24 cellular contexts compared by ENCODE assay signal in genomic region chr20:35732644-35732982, GRCh38. TPM values are rescaled to one million over a fixed set of nuclear protein-coding genes. Genes with fewer than 3 reads are reported as not detected.
DNase-seq lines count a peak whose midpoint lies in the region; ATAC-seq and TF ChIP-seq lines count a peak whose summit lies in the region.
"Had no signal": no experiment of that assay in that cellular context is flagged by ENCODE, and none has a peak within 500 bp of the region (broad histone marks: within the 10 kb centered on the region; RNA-seq: fewer than 3 reads in every experiment).

No MANE protein-coding gene starts in this region.

- H3K4me3 ChIP-seq in gastrocnemius medialis, result no peak overlapping the region
- no peak overlapping the region for H3K4me3 ChIP-seq in foreskin fibroblast (ENCODE audit: low read depth in 1 of 2, low read length in 2 of 2)
- H3K4me3 ChIP-seq in ovary, result no peak overlapping the region
- H3K4me3 ChIP-seq: HAP-1, spleen, suprapubic skin, vagina had no signal

- peak overlapping the region in 3 of 4 donors; percentile 25 to 52 (median 33) for H3K27ac ChIP-seq in gastrocnemius medialis
- no peak overlapping the region for H3K27ac ChIP-seq in ovary
- H3K27ac ChIP-seq: KMS-11, spleen, suprapubic skin, vagina had no signal

- peaks cover 4 to 99% of the 10 kb centered on the region in 2 donors for H3K36me3 ChIP-seq in gastrocnemius medialis
- H3K36me3 ChIP-seq in ovary, result no peaks in the 10 kb centered on the region

- no peak for DNase-seq in activated T-cell treated with anti-CD3 and anti-CD28 coated beads, Interleukin-2, amount 50 U/mL, for 24 hours
- no peak for DNase-seq in activated T-cell treated with anti-CD3 and anti-CD28 coated beads, Interleukin-2, amount 50 U/mL, for 48 hours
- no peak for DNase-seq in T-helper 17 cell
- DNase-seq in glutamatergic neuron, result no peak
- no peak for DNase-seq in gastrocnemius medialis
- no peak for DNase-seq in NCI-H1930 (lab: John Stamatoyannopoulos, UW)
- DNase-seq in foreskin fibroblast, result no peak
- no peak for DNase-seq in ovary
- DNase-seq: activated gamma-delta T cell treated with Interleukin-2 at 50 U/mL for 16 hours; aorta; BE2C; central memory CD4-positive, alpha-beta T cell; midbrain; NCI-H2081 treated with DMSO at 0.1 percent for 48 hours; NCI-H446 treated with DMSO at 0.1 percent for 48 hours; SK-N-SH; spleen had no signal

- in situ Hi-C loops in gastrocnemius medialis (cut with MboI; ENCODE audit: low sequenced_read_pairs in 4 of 4), result loop anchor here in 1 of 4 donors (25.0 kb wide), 1 partner anchor 155 kb away; no protein-coding TSS in a partner anchor

- H3K27me3 Mint-ChIP-seq in activated T-cell treated with anti-CD3 and anti-CD28 coated beads, Interleukin-2, amount 50 U/mL, for 24 hours, result no peaks in the 10 kb centered on the region
- H3K27me3 Mint-ChIP-seq in T-helper 17 cell, result no peaks in the 10 kb centered on the region
- no peaks in the 10 kb centered on the region for H3K27me3 Mint-ChIP-seq in glutamatergic neuron (ENCODE audit: unreplicated experiment)

- intact Hi-C loops in gastrocnemius medialis (cut with DNase I; ENCODE audit: low total_unique reads), result no loop called here
- intact Hi-C loops in ovary (cut with DNase I), result loop anchor here in 1 of 4 donors (10.0 kb wide), 1 partner anchor 152 kb away; no protein-coding TSS in a partner anchor

- TF ChIP-seq POLR2A in gastrocnemius medialis (IDR thresholded peaks at IDR 0.05), result no peak
- no peak for TF ChIP-seq POLR2A in ovary (IDR thresholded peaks at IDR 0.05)

- H3K36me3 Mint-ChIP-seq in activated T-cell treated with anti-CD3 and anti-CD28 coated beads, Interleukin-2, amount 50 U/mL, for 24 hours (ENCODE audit: low read depth), result peaks cover 98% of the 10 kb centered on the region
- H3K36me3 Mint-ChIP-seq in T-helper 17 cell (ENCODE audit: low read depth), result peaks cover 7% of the 10 kb centered on the region
- no peaks in the 10 kb centered on the region for H3K36me3 Mint-ChIP-seq in glutamatergic neuron (ENCODE audit: unreplicated experiment)

- H3K27ac Mint-ChIP-seq in activated T-cell treated with anti-CD3 and anti-CD28 coated beads, Interleukin-2, amount 50 U/mL, for 24 hours, result peak overlapping the region; percentile 82
- H3K27ac Mint-ChIP-seq in T-helper 17 cell, result peak overlapping the region; percentile 82
- no peak overlapping the region for H3K27ac Mint-ChIP-seq in glutamatergic neuron (ENCODE audit: unreplicated experiment)
- H3K27ac Mint-ChIP-seq: T-helper 2 cell treated with Interferon-gamma antibody and Interleukin-4, amounts not matched to agents 5 μg/mL and 100 μg/mL, for 36 hours; WTC11 had no signal

- TF ChIP-seq EP300 in ovary (IDR thresholded peaks at IDR 0.05), result no peak

- no peak for ATAC-seq in T-helper 17 cell
- no peak for ATAC-seq in gastrocnemius medialis
- ATAC-seq: esophagus mucosa, WTC11 had no signal

- H3K9me3 ChIP-seq in T-helper 17 cell (ENCODE audit: control insufficient read depth, low read length, poor library complexity, severe bottlenecking) (no peaks in the 10 kb centered on the region), gastrocnemius medialis (no peaks in the 10 kb centered on the region), ovary (no peaks in the 10 kb centered on the region)
- H3K9me3 ChIP-seq: BE2C, HAP-1, SK-N-SH, spleen, suprapubic skin, vagina had no signal

- H3K4me3 Mint-ChIP-seq in activated T-cell treated with anti-CD3 and anti-CD28 coated beads, Interleukin-2, amount 50 U/mL, for 24 hours, result peak overlapping the region; percentile 31
- H3K4me3 Mint-ChIP-seq in T-helper 17 cell (peak overlapping the region; percentile 58), glutamatergic neuron (ENCODE audit: unreplicated experiment) (peak overlapping the region; percentile 9)
- H3K4me3 Mint-ChIP-seq: WTC11 had no signal

- H3K4me1 ChIP-seq in gastrocnemius medialis (peaks cover 66 to 76% of the 10 kb centered on the region in 2 donors), ovary (ENCODE audit: insufficient read depth) (peaks cover 11% of the 10 kb centered on the region)

- TF ChIP-seq CTCF in glutamatergic neuron (IDR thresholded peaks at IDR 0.05; ENCODE audit: partially characterized antibody, unreplicated experiment) (no peak), gastrocnemius medialis (IDR thresholded peaks at IDR 0.05 in 4 of 5, conservative IDR thresholded peaks at IDR 0.05 in 1 of 5) (no peak), foreskin fibroblast (IDR thresholded peaks at IDR 0.05; ENCODE audit: low read depth, low read length) (no peak), ovary (IDR thresholded peaks at IDR 0.05) (no peak)

- 19 to 42% (median 27%) methylated on average over 1 of the region's 1 CpG for WGBS in ovary, 3 donors

- H3K27me3 ChIP-seq in gastrocnemius medialis, result no peaks in the 10 kb centered on the region
- H3K27me3 ChIP-seq in ovary, result no peaks in the 10 kb centered on the region
- H3K27me3 ChIP-seq: spleen, suprapubic skin, vagina had no signal

- no peaks in the 10 kb centered on the region for H3K9me3 Mint-ChIP-seq in activated T-cell treated with anti-CD3 and anti-CD28 coated beads, Interleukin-2, amount 50 U/mL, for 24 hours
- no peaks in the 10 kb centered on the region for H3K9me3 Mint-ChIP-seq in glutamatergic neuron (ENCODE audit: unreplicated experiment)
- H3K9me3 Mint-ChIP-seq: T-helper 2 cell treated with Interferon-gamma antibody and Interleukin-4, amounts not matched to agents 5 μg/mL and 100 μg/mL, for 36 hours; WTC11 had no signal

- peaks cover 65% of the 10 kb centered on the region for H3K4me1 Mint-ChIP-seq in activated T-cell treated with anti-CD3 and anti-CD28 coated beads, Interleukin-2, amount 50 U/mL, for 24 hours (ENCODE audit: low read depth)
- H3K4me1 Mint-ChIP-seq in T-helper 17 cell (peaks cover 32% of the 10 kb centered on the region), glutamatergic neuron (ENCODE audit: low read depth, unreplicated experiment) (peaks cover 6% of the 10 kb centered on the region)

RNA-seq across cellular contexts. Expression of gene RBM39, which starts 9.4 kb away (rescaled TPM):
- total RNA-seq in T-helper 17 cell (1,000 to 10,000 TPM; 1,047 to 1,109 TPM), glutamatergic neuron (ENCODE audit: unreplicated experiment) (358 TPM), gastrocnemius medialis (100 to 1,000 TPM in 3 of 4 donors, 10 to 100 TPM in 1; 98.5 to 165 (median 130) TPM), ovary (100 to 1,000 TPM; 277 to 389 (median 356) TPM)
- polyA plus RNA-seq in ovary, result 100 to 1,000 TPM; 247 to 269 TPM

RNA-seq across cellular contexts. Expression of gene ROMO1, which starts 33.4 kb away (rescaled TPM):
- total RNA-seq in T-helper 17 cell (10 to 100 TPM; 35.1 to 37.6 TPM), glutamatergic neuron (ENCODE audit: unreplicated experiment) (103 TPM), gastrocnemius medialis (100 to 1,000 TPM; 213 to 491 (median 309) TPM), ovary (100 to 1,000 TPM in 6 of 7 donors, 10 to 100 TPM in 1; 98.7 to 404 (median 112) TPM)
- polyA plus RNA-seq in ovary, result 100 to 1,000 TPM in 1 of 2 donors, 10 to 100 TPM in 1; 23.2 to 195 TPM

RNA-seq across cellular contexts. Expression of gene NFS1, which starts 33.5 kb away (rescaled TPM):
- total RNA-seq in T-helper 17 cell, result 10 to 100 TPM; 16.8 to 19.4 TPM
- total RNA-seq in glutamatergic neuron (ENCODE audit: unreplicated experiment), result 13.9 TPM
- total RNA-seq in gastrocnemius medialis, result 10 to 100 TPM; 31.5 to 85.8 (median 37.2) TPM
- 10 to 100 TPM; 17.3 to 33.7 (median 29.4) TPM for total RNA-seq in ovary
- 10 to 100 TPM; 26.8 to 58.1 TPM for polyA plus RNA-seq in ovary

RNA-seq across cellular contexts. Expression of gene PHF20, which starts 39.2 kb away (rescaled TPM):
- total RNA-seq in T-helper 17 cell (100 to 1,000 TPM; 121 to 129 TPM), glutamatergic neuron (ENCODE audit: unreplicated experiment) (76.1 TPM), gastrocnemius medialis (10 to 100 TPM; 72.6 to 91.9 (median 82.2) TPM), ovary (10 to 100 TPM; 41.4 to 70.0 (median 48.0) TPM)
- polyA plus RNA-seq in ovary, result 10 to 100 TPM; 17.6 to 35.1 TPM

Comparison
In these comparisons a context has a peak if more than half of its experiments do, and no peak if none do; other contexts are left out.
1. H3K27ac ChIP-seq: peak in gastrocnemius medialis (3 of 4); none in ovary (0 of 2).
2. Peak in every context shown above with its lines, with median percentiles within 50 percentile points of each other: H3K4me3 Mint-ChIP-seq.